ENCODE assay signal across 8 cellular contexts in genomic region chr1:157457279-157457678, GRCh38.
"Had no signal": no experiment of that assay in that cellular context is flagged by ENCODE, and none has a peak within 500 bp of the region (broad histone marks: within the 10 kb centered on the region; RNA-seq: fewer than 3 reads in every experiment).

No MANE protein-coding gene starts in this region.

- H3K4me3 ChIP-seq: GM12878 had no signal

- FAIRE-seq: G401.6, GM12878, GM12891, GM12892, GM18507, GM19239 had no signal

- ATAC-seq: GM12878 had no signal

- DNase-seq: GDM1, GF-D8 had no signal
